Comparison of ENCODE assay signal across 35 cellular contexts in the genomic region with DNA sequence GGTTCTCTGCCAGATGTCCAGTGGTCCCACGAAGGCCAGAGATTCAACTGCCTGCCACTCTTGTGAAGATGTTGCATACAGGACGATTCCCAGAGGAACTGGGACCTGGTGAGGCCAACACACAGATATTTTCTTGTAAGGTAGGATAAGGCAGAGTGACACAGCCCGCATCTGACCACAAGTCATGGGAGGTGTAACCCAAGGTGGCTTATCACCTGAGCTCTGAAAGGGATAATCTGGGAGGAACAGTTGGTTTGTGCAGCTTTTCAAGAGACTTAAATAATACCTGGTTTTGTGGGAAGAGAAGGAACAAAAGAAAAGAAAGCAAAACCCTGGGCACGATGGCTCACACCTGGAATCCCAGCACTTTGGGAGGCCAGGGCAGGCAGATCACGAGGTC. TPM values are rescaled to one million over a fixed set of nuclear protein-coding genes. Genes with fewer than 3 reads are reported as not detected.
"Had no signal": no experiment of that assay in that cellular context is flagged by ENCODE, and none has a peak within 500 bp of the region (broad histone marks: within the 10 kb centered on the region; RNA-seq: fewer than 3 reads in every experiment).

No MANE protein-coding gene starts in this region.

- H3K27ac ChIP-seq: ascending aorta, breast epithelium, coronary artery, dorsolateral prefrontal cortex, epithelial cell of prostate, esophagus squamous epithelium, gastroesophageal sphincter, VCaP had no signal

- H3K4me1 Mint-ChIP-seq: activated CD4-positive, alpha-beta T cell treated with anti-CD3 and anti-CD28 coated beads for 36 hours; activated CD4-positive, alpha-beta T cell treated with anti-CD3 and anti-CD28 coated beads, Interleukin-2, amount 10 ng/mL, durations not matched to agents 24 days and 14 days; activated CD8-positive, alpha-beta memory T cell treated with anti-CD3 and anti-CD28 coated beads, Interleukin-2, amount 10 ng/mL, durations not matched to agents 7 days and 5 days; activated naive CD4-positive, alpha-beta T cell treated with anti-CD3 and anti-CD28 coated beads, Interleukin-2, amount 10 ng/mL, durations not matched to agents 7 days and 5 days; activated naive CD8-positive, alpha-beta T cell treated with anti-CD3 and anti-CD28 coated beads, Interleukin-2, amount 10 ng/mL, durations not matched to agents 7 days and 5 days; central memory CD8-positive, alpha-beta T cell had no signal

- H3K27me3 Mint-ChIP-seq: activated CD4-positive, alpha-beta T cell treated with anti-CD3 and anti-CD28 coated beads, Interleukin-2, amount 10 ng/mL, durations not matched to agents 24 days and 14 days; activated CD8-positive, alpha-beta memory T cell treated with anti-CD3 and anti-CD28 coated beads, Interleukin-2, amount 10 ng/mL, durations not matched to agents 7 days and 5 days; activated naive CD4-positive, alpha-beta T cell treated with anti-CD3 and anti-CD28 coated beads, Interleukin-2, amount 10 ng/mL, durations not matched to agents 7 days and 5 days; dendritic cell treated with granulocyte-macrophage colony-stimulating factor and Interleukin-4, amounts not matched to agents 40 ng/mL and 50 ng/mL, for 4 days had no signal

- H3K4me3 Mint-ChIP-seq: activated CD4-positive, alpha-beta memory T cell treated with anti-CD3 and anti-CD28 coated beads for 36 hours; activated CD4-positive, alpha-beta T cell treated with anti-CD3 and anti-CD28 coated beads for 36 hours; activated CD4-positive, alpha-beta T cell treated with anti-CD3 and anti-CD28 coated beads, Interleukin-2, amount 10 ng/mL, durations not matched to agents 24 days and 14 days; activated CD8-positive, alpha-beta memory T cell treated with anti-CD3 and anti-CD28 coated beads, Interleukin-2, amount 10 ng/mL, durations not matched to agents 7 days and 5 days; activated CD8-positive, alpha-beta T cell treated with anti-CD3 and anti-CD28 coated beads, Interleukin-2, amount 10 ng/mL, durations not matched to agents 7 days and 5 days; activated naive CD4-positive, alpha-beta T cell treated with anti-CD3 and anti-CD28 coated beads, Interleukin-2, amount 10 ng/mL, durations not matched to agents 7 days and 5 days; activated naive CD8-positive, alpha-beta T cell treated with anti-CD3 and anti-CD28 coated beads, Interleukin-2, amount 10 ng/mL, durations not matched to agents 7 days and 5 days; activated T-helper 1 cell treated with anti-CD3 and anti-CD28 coated beads, Interleukin-12 subunit alpha, Interleukin-12 subunit beta, Interleukin-2, Interleukin-4 antibody, amounts not matched to agents 30 ng/mL and 10 ng/mL and 1 ng/mL, durations not matched to agents 14 hours and 24 hours and 36 hours; brain; central memory CD8-positive, alpha-beta T cell; dendritic cell treated with granulocyte-macrophage colony-stimulating factor and Interleukin-4, amounts not matched to agents 40 ng/mL and 50 ng/mL, for 4 days; effector memory CD8-positive, alpha-beta T cell had no signal

- H3K27me3 ChIP-seq: ascending aorta, breast epithelium, esophagus squamous epithelium, gastroesophageal sphincter had no signal

- ATAC-seq: activated CD4-positive, alpha-beta T cell treated with anti-CD3 and anti-CD28 coated beads for 36 hours; activated CD8-positive, alpha-beta memory T cell treated with anti-CD3 and anti-CD28 coated beads, Interleukin-2, amount 10 ng/mL, durations not matched to agents 7 days and 5 days; activated CD8-positive, alpha-beta T cell treated with anti-CD3 and anti-CD28 coated beads, Interleukin-2, amount 10 ng/mL, durations not matched to agents 7 days and 5 days; activated naive CD4-positive, alpha-beta T cell treated with anti-CD3 and anti-CD28 coated beads, Interleukin-2, amount 50 U/mL, for 72 hours; effector memory CD8-positive, alpha-beta T cell; gastroesophageal sphincter had no signal

- FAIRE-seq: endometrium, endothelial cell of umbilical vein had no signal

- H3K36me3 Mint-ChIP-seq: activated CD4-positive, alpha-beta memory T cell treated with anti-CD3 and anti-CD28 coated beads for 36 hours; activated CD8-positive, alpha-beta memory T cell treated with anti-CD3 and anti-CD28 coated beads, Interleukin-2, amount 10 ng/mL, durations not matched to agents 7 days and 5 days; activated naive CD4-positive, alpha-beta T cell treated with anti-CD3 and anti-CD28 coated beads, Interleukin-2, amount 10 ng/mL, durations not matched to agents 7 days and 5 days; activated naive CD8-positive, alpha-beta T cell treated with anti-CD3 and anti-CD28 coated beads, Interleukin-2, amount 10 ng/mL, durations not matched to agents 7 days and 5 days had no signal

- H3K4me3 ChIP-seq: ascending aorta, breast epithelium, coronary artery, dorsolateral prefrontal cortex, esophagus squamous epithelium, gastroesophageal sphincter had no signal

- H3K4me1 ChIP-seq: ascending aorta, breast epithelium, esophagus squamous epithelium had no signal

- H3K9me3 Mint-ChIP-seq: activated CD4-positive, alpha-beta memory T cell treated with anti-CD3 and anti-CD28 coated beads for 36 hours; activated CD4-positive, alpha-beta T cell treated with anti-CD3 and anti-CD28 coated beads, Interleukin-2, amount 10 ng/mL, durations not matched to agents 24 days and 14 days; activated naive CD4-positive, alpha-beta T cell treated with anti-CD3 and anti-CD28 coated beads, Interleukin-2, amount 10 ng/mL, durations not matched to agents 7 days and 5 days; activated T-helper 1 cell treated with anti-CD3 and anti-CD28 coated beads, Interleukin-12 subunit alpha, Interleukin-12 subunit beta, Interleukin-2, Interleukin-4 antibody, amounts not matched to agents 30 ng/mL and 10 ng/mL and 1 ng/mL, durations not matched to agents 14 hours and 24 hours and 36 hours; activated T-helper 2 cell treated with anti-CD3 and anti-CD28 coated beads, Interferon-gamma antibody, Interleukin-2, Interleukin-4, amounts not matched to agents 10 μg/mL and 5 μg/mL and 100 μg/mL, durations not matched to agents 14 hours and 24 hours and 36 hours; central memory CD8-positive, alpha-beta T cell; effector memory CD8-positive, alpha-beta T cell had no signal

- DNase-seq: activated CD4-positive, alpha-beta memory T cell treated with anti-CD3 and anti-CD28 coated beads for 36 hours; activated CD4-positive, alpha-beta T cell treated with anti-CD3 and anti-CD28 coated beads for 36 hours; activated CD4-positive, alpha-beta T cell treated with anti-CD3 and anti-CD28 coated beads, Interleukin-2, amount 10 ng/mL, durations not matched to agents 24 days and 14 days; activated CD4-positive, CD25-positive, alpha-beta regulatory T cell; activated CD4-positive, CD25-positive, alpha-beta regulatory T cell treated with anti-CD3 and anti-CD28 coated beads, Interleukin-2, amount 50 U/mL, for 72 hours; activated CD8-positive, alpha-beta memory T cell treated with anti-CD3 and anti-CD28 coated beads, Interleukin-2, amount 10 ng/mL, durations not matched to agents 7 days and 5 days; activated CD8-positive, alpha-beta memory T cell treated with anti-CD3 and anti-CD28 coated beads, Interleukin-2, amount 50 U/mL, for 4 hours; activated CD8-positive, alpha-beta T cell treated with anti-CD3 and anti-CD28 coated beads, Interleukin-2, amount 10 ng/mL, durations not matched to agents 7 days and 5 days; activated effector memory CD4-positive, alpha-beta T cell treated with anti-CD3 and anti-CD28 coated beads, Interleukin-2, amount 50 U/mL, for 16 hours; activated naive CD4-positive, alpha-beta T cell; activated naive CD4-positive, alpha-beta T cell treated with anti-CD3 and anti-CD28 coated beads, Interleukin-2, amount 10 ng/mL, durations not matched to agents 7 days and 5 days; activated naive CD8-positive, alpha-beta T cell treated with anti-CD3 and anti-CD28 coated beads, Interleukin-2, amount 10 ng/mL, durations not matched to agents 7 days and 5 days; activated T-cell treated with anti-CD3 and anti-CD28 coated beads, Interleukin-2, amount 50 U/mL, for 1 hour; activated T-cell treated with anti-CD3 and anti-CD28 coated beads, Interleukin-2, amount 50 U/mL, for 48 hours; dorsolateral prefrontal cortex; effector memory CD8-positive, alpha-beta T cell; esophagus squamous epithelium; foreskin melanocyte; T-helper 2 cell had no signal

- H3K36me3 ChIP-seq: breast epithelium had no signal

- H3K9me3 ChIP-seq: ascending aorta, breast epithelium, esophagus squamous epithelium, gastroesophageal sphincter had no signal

- H3K27ac Mint-ChIP-seq: activated CD4-positive, alpha-beta memory T cell treated with anti-CD3 and anti-CD28 coated beads for 36 hours; activated CD4-positive, alpha-beta T cell treated with anti-CD3 and anti-CD28 coated beads for 36 hours; activated CD4-positive, alpha-beta T cell treated with anti-CD3 and anti-CD28 coated beads, Interleukin-2, amount 10 ng/mL, durations not matched to agents 24 days and 14 days; activated CD8-positive, alpha-beta memory T cell treated with anti-CD3 and anti-CD28 coated beads, Interleukin-2, amount 10 ng/mL, durations not matched to agents 7 days and 5 days; activated CD8-positive, alpha-beta T cell treated with anti-CD3 and anti-CD28 coated beads, Interleukin-2, amount 10 ng/mL, durations not matched to agents 7 days and 5 days; activated naive CD4-positive, alpha-beta T cell treated with anti-CD3 and anti-CD28 coated beads, Interleukin-2, amount 10 ng/mL, durations not matched to agents 7 days and 5 days; activated naive CD4-positive, alpha-beta T cell treated with anti-CD3 and anti-CD28 coated beads, Interleukin-2, amount 50 U/mL, for 72 hours; activated naive CD8-positive, alpha-beta T cell treated with anti-CD3 and anti-CD28 coated beads, Interleukin-2, amount 10 ng/mL, durations not matched to agents 7 days and 5 days; activated T-helper 1 cell treated with anti-CD3 and anti-CD28 coated beads, Interleukin-12 subunit alpha, Interleukin-12 subunit beta, Interleukin-2, Interleukin-4 antibody, amounts not matched to agents 30 ng/mL and 10 ng/mL and 1 ng/mL, durations not matched to agents 14 hours and 24 hours and 36 hours; activated T-helper 2 cell treated with anti-CD3 and anti-CD28 coated beads, Interferon-gamma antibody, Interleukin-2, Interleukin-4, amounts not matched to agents 10 μg/mL and 5 μg/mL and 100 μg/mL, durations not matched to agents 14 hours and 24 hours and 36 hours; dendritic cell treated with granulocyte-macrophage colony-stimulating factor and Interleukin-4, amounts not matched to agents 40 ng/mL and 50 ng/mL, for 4 days; effector memory CD8-positive, alpha-beta T cell had no signal

RNA-seq across cellular contexts. Expression of gene NR2F2, which starts 39.8 kb away (rescaled TPM):
- total RNA-seq: activated CD4-positive, alpha-beta memory T cell treated with anti-CD3 and anti-CD28 coated beads for 36 hours; activated CD4-positive, alpha-beta T cell treated with anti-CD3 and anti-CD28 coated beads for 36 hours; activated CD4-positive, alpha-beta T cell treated with anti-CD3 and anti-CD28 coated beads, Interleukin-2, amount 10 ng/mL, durations not matched to agents 24 days and 14 days; activated CD8-positive, alpha-beta memory T cell treated with anti-CD3 and anti-CD28 coated beads for 36 hours; activated CD8-positive, alpha-beta memory T cell treated with anti-CD3 and anti-CD28 coated beads, Interleukin-2, amount 10 ng/mL, durations not matched to agents 7 days and 5 days; activated CD8-positive, alpha-beta T cell treated with anti-CD3 and anti-CD28 coated beads, Interleukin-2, amount 10 ng/mL, durations not matched to agents 7 days and 5 days; activated naive CD4-positive, alpha-beta T cell treated with anti-CD3 and anti-CD28 coated beads, Interleukin-2, amount 50 U/mL, for 72 hours; activated naive CD8-positive, alpha-beta T cell treated with anti-CD3 and anti-CD28 coated beads, Interleukin-2, amount 10 ng/mL, durations not matched to agents 7 days and 5 days; activated T-helper 1 cell treated with anti-CD3 and anti-CD28 coated beads, Interleukin-12 subunit alpha, Interleukin-12 subunit beta, Interleukin-2, Interleukin-4 antibody, amounts not matched to agents 30 ng/mL and 10 ng/mL and 1 ng/mL, durations not matched to agents 14 hours and 24 hours and 36 hours; activated T-helper 2 cell treated with anti-CD3 and anti-CD28 coated beads, Interferon-gamma antibody, Interleukin-2, Interleukin-4, amounts not matched to agents 10 μg/mL and 5 μg/mL and 100 μg/mL, durations not matched to agents 14 hours and 24 hours and 36 hours; T-helper 1 cell treated with Interleukin-12 subunit alpha and Interleukin-12 subunit beta and Interleukin-4 antibody, amounts not matched to agents 30 ng/mL and 1 ng/mL, for 36 hours had no signal
